In genomic region chr14:64682173-64682710, GRCh38 we compare ENCODE assay signal across 10 cellular contexts. TPM values are rescaled to one million over a fixed set of nuclear protein-coding genes. Genes with fewer than 3 reads are reported as not detected.
DNase-seq lines count a peak whose midpoint lies in the region; ATAC-seq and TF ChIP-seq lines count a peak whose summit lies in the region.
"Had no signal": no experiment of that assay in that cellular context is flagged by ENCODE, and none has a peak within 500 bp of the region (broad histone marks: within the 10 kb centered on the region; RNA-seq: fewer than 3 reads in every experiment).

No MANE protein-coding gene starts in this region.

- H3K36me3 ChIP-seq in lower lobe of right lung (no peaks in the 10 kb centered on the region), thoracic aorta (no peaks in the 10 kb centered on the region)

- ATAC-seq in lower lobe of right lung (peak; percentile 75 to 83), thoracic aorta (ENCODE audit: insufficient number of reproducible peaks, low FRiP score, low read depth) (peak; percentile 85), GM21786 (IDR thresholded peaks at IDR 0.05; ENCODE audit: unreplicated experiment) (no peak)

- H3K4me3 ChIP-seq in lower lobe of right lung = no peak overlapping the region
- H3K4me3 ChIP-seq in thoracic aorta = peak overlapping the region; percentile 59

- H3K9me3 ChIP-seq in lower lobe of right lung = no peaks in the 10 kb centered on the region
- no peaks in the 10 kb centered on the region for H3K9me3 ChIP-seq in thoracic aorta

- DNase-seq in NCI-H226 (peak; percentile 94), epidermal melanocyte (ENCODE audit: insufficient read length, low spot score) (peak; percentile 57), lower lobe of right lung (peak; percentile 59), thoracic aorta (ENCODE audit: low spot score) (peak; percentile 64), NCI-H2227 treated with DMSO at 0.1 percent for 48 hours (lab: John Stamatoyannopoulos, UW) (no peak), NCI-H146 (lab: John Stamatoyannopoulos, UW) (no peak)
- DNase-seq in stimulated activated naive CD4-positive, alpha-beta T cell (lab: John Stamatoyannopoulos, UW) = no peak
- DNase-seq: activated naive CD4-positive, alpha-beta T cell; NCI-H526 had no signal

- TF ChIP-seq CTCF in lower lobe of right lung (IDR thresholded peaks at IDR 0.05) (no peak), thoracic aorta (IDR thresholded peaks at IDR 0.05) (no peak)

- intact Hi-C loops in lower lobe of right lung (cut with DNase I) = no loop called here

- H3K27me3 ChIP-seq in lower lobe of right lung (ENCODE audit: low read depth) (no peaks in the 10 kb centered on the region), thoracic aorta (replicated peaks; ENCODE audit: insufficient read depth) (no peaks in the 10 kb centered on the region)

- H3K4me1 ChIP-seq in lower lobe of right lung = peaks cover 31% of the 10 kb centered on the region
- H3K4me1 ChIP-seq in thoracic aorta (ENCODE audit: control insufficient read depth in 1 of 2, low read depth in 2 of 2) = peaks cover 32 to 44% of the 10 kb centered on the region in 2 donors

- H3K27ac ChIP-seq in lower lobe of right lung (peak overlapping the region; percentile 46), thoracic aorta (peak overlapping the region; percentile 91 to 98)

RNA-seq across cellular contexts. Expression of gene PLEKHG3, which starts 22.0 kb away (rescaled TPM):
- total RNA-seq in lower lobe of right lung (33.1 TPM), thoracic aorta (10 to 100 TPM; 63.2 to 71.5 TPM)

Comparison
In these comparisons a context has a peak if more than half of its experiments do, and no peak if none do; other contexts are left out.
1. DNase-seq: peak in NCI-H226 (single experiment), epidermal melanocyte (single experiment), lower lobe of right lung (single experiment) and thoracic aorta (single experiment); none in stimulated activated naive CD4-positive, alpha-beta T cell (0 of 6), NCI-H2227 treated with DMSO at 0.1 percent for 48 hours (single experiment) and NCI-H146 (single experiment).